Comparison of ENCODE assay signal across 19 cellular contexts in the genomic region with DNA sequence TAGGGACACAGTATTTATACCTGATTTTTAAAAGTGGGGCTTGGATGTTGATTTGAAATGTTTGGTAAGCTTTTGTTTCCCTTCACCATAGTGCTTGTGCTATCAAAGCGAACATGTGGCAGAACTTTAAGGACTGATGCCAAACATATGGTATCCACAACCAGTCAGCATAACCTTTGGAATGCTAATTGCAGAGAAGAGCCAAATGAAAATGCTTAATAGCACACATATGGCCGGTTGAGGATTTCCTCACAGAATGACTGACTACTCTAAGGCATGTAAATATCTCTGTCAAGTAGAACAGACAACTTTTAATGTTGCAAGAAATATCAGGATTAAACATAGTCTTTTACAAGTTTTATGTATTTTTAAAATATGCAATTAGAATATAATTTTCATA.
DNase-seq lines count a peak whose midpoint lies in the region; ATAC-seq and TF ChIP-seq lines count a peak whose summit lies in the region.
"Had no signal": no experiment of that assay in that cellular context is flagged by ENCODE, and none has a peak within 500 bp of the region (broad histone marks: within the 10 kb centered on the region; RNA-seq: fewer than 3 reads in every experiment).

No MANE protein-coding gene starts in this region.

- H3K36me3 ChIP-seq in right lobe of liver = no peaks in the 10 kb centered on the region

- DNase-seq in EL (peak; percentile 90), NCI-H69 (lab: John Stamatoyannopoulos, UW) (peak; percentile 57), fibroblast of gingiva (ENCODE audit: low read depth) (peak; percentile 98), sciatic nerve (ENCODE audit: low spot score) (no peak), SW480 (ENCODE audit: low spot score) (no peak), right lobe of liver (no peak), NCI-H345 treated with DMSO at 0.1 percent for 48 hours (lab: John Stamatoyannopoulos, UW; ENCODE audit: unreplicated experiment) (no peak)
- DNase-seq in activated CD4-positive, alpha-beta memory T cell treated with anti-CD3 and anti-CD28 coated beads, Interleukin-2, amount 10 ng/mL, durations not matched to agents 7 days and 5 days = no peak
- DNase-seq: activated naive CD4-positive, alpha-beta T cell treated with anti-CD3 and anti-CD28 coated beads, Interleukin-2, amount 50 U/mL, for 16 hours; caudate nucleus; GF-D8; hippocampal formation; naive thymus-derived CD8-positive, alpha-beta T cell; PC-9; stimulated activated CD4-positive, alpha-beta T cell treated with anti-CD3 and anti-CD28 coated beads, Interleukin-4, amount 100 ng/mL, for 24 hours; SW 1271; trophoblast cell had no signal

- TF ChIP-seq POLR2A in right lobe of liver (IDR thresholded peaks at IDR 0.05) = no peak

- H3K27ac Mint-ChIP-seq in activated CD4-positive, alpha-beta memory T cell treated with anti-CD3 and anti-CD28 coated beads, Interleukin-2, amount 10 ng/mL, durations not matched to agents 7 days and 5 days = no peak overlapping the region
- H3K27ac Mint-ChIP-seq: GM23338; naive thymus-derived CD8-positive, alpha-beta T cell had no signal

- no peak overlapping the region for H3K27ac ChIP-seq in right lobe of liver
- H3K27ac ChIP-seq: PC-9, VCaP had no signal

- H3K9me3 ChIP-seq in right lobe of liver = no peaks in the 10 kb centered on the region

- H3K27me3 ChIP-seq in right lobe of liver = no peaks in the 10 kb centered on the region

- no peaks in the 10 kb centered on the region for H3K36me3 Mint-ChIP-seq in activated CD4-positive, alpha-beta memory T cell treated with anti-CD3 and anti-CD28 coated beads, Interleukin-2, amount 10 ng/mL, durations not matched to agents 7 days and 5 days (ENCODE audit: low read depth)
- H3K36me3 Mint-ChIP-seq: naive thymus-derived CD8-positive, alpha-beta T cell had no signal

- 40% methylated on average over 2 of the region's 2 CpGs for WGBS in right lobe of liver (ENCODE audit: insufficient coverage, low coverage, low lambda C conversion rate, missing lambda C conversion rate)

- CTCF ChIA-PET in activated CD4-positive, alpha-beta memory T cell treated with anti-CD3 and anti-CD28 coated beads, Interleukin-2, amount 10 ng/mL, durations not matched to agents 7 days and 5 days (lab: Charles Lee) = no interaction called here

- ATAC-seq in sciatic nerve (peak; percentile 29), right lobe of liver (no peak)
- ATAC-seq: GM23338; naive thymus-derived CD8-positive, alpha-beta T cell had no signal

- TF ChIP-seq CTCF in right lobe of liver (IDR thresholded peaks at IDR 0.05) = no peak

- no peak overlapping the region for H3K4me3 ChIP-seq in right lobe of liver
- H3K4me3 ChIP-seq: GM23338, PC-9 had no signal

- POLR2A ChIA-PET in activated CD4-positive, alpha-beta memory T cell treated with anti-CD3 and anti-CD28 coated beads, Interleukin-2, amount 10 ng/mL, durations not matched to agents 7 days and 5 days (lab: Charles Lee) = no interaction called here

- H3K9me3 Mint-ChIP-seq in activated CD4-positive, alpha-beta memory T cell treated with anti-CD3 and anti-CD28 coated beads, Interleukin-2, amount 10 ng/mL, durations not matched to agents 7 days and 5 days = no peaks in the 10 kb centered on the region
- H3K9me3 Mint-ChIP-seq: GM23338 had no signal

- intact Hi-C loops in sciatic nerve (cut with DNase I) (no loop called here), right lobe of liver (cut with DNase I) (no loop called here)

- H3K4me1 Mint-ChIP-seq in activated CD4-positive, alpha-beta memory T cell treated with anti-CD3 and anti-CD28 coated beads, Interleukin-2, amount 10 ng/mL, durations not matched to agents 7 days and 5 days = no peaks in the 10 kb centered on the region
- H3K4me1 Mint-ChIP-seq: GM23338; naive thymus-derived CD8-positive, alpha-beta T cell had no signal

- no peaks in the 10 kb centered on the region for H3K27me3 Mint-ChIP-seq in activated CD4-positive, alpha-beta memory T cell treated with anti-CD3 and anti-CD28 coated beads, Interleukin-2, amount 10 ng/mL, durations not matched to agents 7 days and 5 days
- H3K27me3 Mint-ChIP-seq: naive thymus-derived CD8-positive, alpha-beta T cell had no signal

- H3K4me1 ChIP-seq in right lobe of liver = no peaks in the 10 kb centered on the region

- H3K4me3 Mint-ChIP-seq in activated CD4-positive, alpha-beta memory T cell treated with anti-CD3 and anti-CD28 coated beads, Interleukin-2, amount 10 ng/mL, durations not matched to agents 7 days and 5 days = no peak overlapping the region
- H3K4me3 Mint-ChIP-seq: GM23338; naive thymus-derived CD8-positive, alpha-beta T cell had no signal

Comparison
In these comparisons a context has a peak if more than half of its experiments do, and no peak if none do; other contexts are left out.
1. DNase-seq: peak in EL (single experiment), NCI-H69 (single experiment) and fibroblast of gingiva (single experiment); none in sciatic nerve (single experiment), SW480 (single experiment), activated CD4-positive, alpha-beta memory T cell treated with anti-CD3 and anti-CD28 coated beads, Interleukin-2, amount 10 ng/mL, durations not matched to agents 7 days and 5 days (single experiment), right lobe of liver (0 of 3) and NCI-H345 treated with DMSO at 0.1 percent for 48 hours (single experiment).